ENCODE assay signal across 1 cellular context in genomic region chr6:142146828-142147662, GRCh38.
A peak's percentile ranks its signal among the peaks of the same experiment; 100 is the strongest.
TF ChIP-seq lines count a peak whose summit lies in the region.

TSS of gene NMBR (minus strand) at chr6:142147122. CDS start at chr6:142088658, 58,464 bp downstream.
A gene with protein sequence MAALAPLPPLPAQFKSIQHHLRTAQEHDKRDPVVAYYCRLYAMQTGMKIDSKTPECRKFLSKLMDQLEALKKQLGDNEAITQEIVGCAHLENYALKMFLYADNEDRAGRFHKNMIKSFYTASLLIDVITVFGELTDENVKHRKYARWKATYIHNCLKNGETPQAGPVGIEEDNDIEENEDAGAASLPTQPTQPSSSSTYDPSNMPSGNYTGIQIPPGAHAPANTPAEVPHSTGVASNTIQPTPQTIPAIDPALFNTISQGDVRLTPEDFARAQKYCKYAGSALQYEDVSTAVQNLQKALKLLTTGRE (plus strand): TSS chr6:142147263. CDS start chr6:142147288, 25 bp downstream.

TF ChIP-seq in K562, 482 proteins besides CTCF, POLR2A, EP300 and RAD21 (continued from another document and continues in another):
- TF ChIP-seq, protein P1, sequence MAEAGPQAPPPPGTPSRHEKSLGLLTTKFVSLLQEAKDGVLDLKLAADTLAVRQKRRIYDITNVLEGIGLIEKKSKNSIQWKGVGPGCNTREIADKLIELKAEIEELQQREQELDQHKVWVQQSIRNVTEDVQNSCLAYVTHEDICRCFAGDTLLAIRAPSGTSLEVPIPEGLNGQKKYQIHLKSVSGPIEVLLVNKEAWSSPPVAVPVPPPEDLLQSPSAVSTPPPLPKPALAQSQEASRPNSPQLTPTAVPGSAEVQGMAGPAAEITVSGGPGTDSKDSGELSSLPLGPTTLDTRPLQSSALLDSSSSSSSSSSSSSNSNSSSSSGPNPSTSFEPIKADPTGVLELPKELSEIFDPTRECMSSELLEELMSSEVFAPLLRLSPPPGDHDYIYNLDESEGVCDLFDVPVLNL (CRISPR knock-in tag; IDR thresholded peaks at IDR 0.05; ENCODE audit: low read depth): no peak
- TF ChIP-seq ZBTB34 (CRISPR knock-in tag; IDR thresholded peaks at IDR 0.05): no peak
- no peak; the same call in 1 of the 2 replicates for TF ChIP-seq NFATC3 (IDR thresholded peaks at IDR 0.05)
- TF ChIP-seq ZNF133 (CRISPR knock-in tag; IDR thresholded peaks at IDR 0.05): no peak
- peak; percentile 75 for TF ChIP-seq HMGN3 (IDR thresholded peaks at IDR 0.05; ENCODE audit: borderline replicate concordance, extremely low read depth, insufficient read length, low read depth, low read length)
- no peak for TF ChIP-seq MEIS2 (IDR thresholded peaks at IDR 0.05; ENCODE audit: partially characterized antibody)
- TF ChIP-seq POLR2G (IDR thresholded peaks at IDR 0.05; ENCODE audit: low read depth, low read length): peak; percentile 91
- TF ChIP-seq ZBTB7A (IDR thresholded peaks at IDR 0.05; ENCODE audit: borderline replicate concordance, control insufficient read depth, low read depth, low read length): peak; percentile 90
- TF ChIP-seq XRCC5 (IDR thresholded peaks at IDR 0.05; ENCODE audit: low read depth, low read length): peak; percentile 96
- no peak for TF ChIP-seq HDAC3 (IDR thresholded peaks at IDR 0.05; ENCODE audit: borderline replicate concordance, partially characterized antibody)
- TF ChIP-seq CHCHD3 (CRISPR knock-in tag; IDR thresholded peaks at IDR 0.05): no peak
- TF ChIP-seq, protein P2, sequence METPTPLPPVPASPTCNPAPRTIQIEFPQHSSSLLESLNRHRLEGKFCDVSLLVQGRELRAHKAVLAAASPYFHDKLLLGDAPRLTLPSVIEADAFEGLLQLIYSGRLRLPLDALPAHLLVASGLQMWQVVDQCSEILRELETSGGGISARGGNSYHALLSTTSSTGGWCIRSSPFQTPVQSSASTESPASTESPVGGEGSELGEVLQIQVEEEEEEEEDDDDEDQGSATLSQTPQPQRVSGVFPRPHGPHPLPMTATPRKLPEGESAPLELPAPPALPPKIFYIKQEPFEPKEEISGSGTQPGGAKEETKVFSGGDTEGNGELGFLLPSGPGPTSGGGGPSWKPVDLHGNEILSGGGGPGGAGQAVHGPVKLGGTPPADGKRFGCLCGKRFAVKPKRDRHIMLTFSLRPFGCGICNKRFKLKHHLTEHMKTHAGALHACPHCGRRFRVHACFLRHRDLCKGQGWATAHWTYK (CRISPR knock-in tag; IDR thresholded peaks at IDR 0.05): peak; percentile 16; the same call in 1 of the 2 replicates
- no peak for TF ChIP-seq HSF4 (CRISPR knock-in tag; IDR thresholded peaks at IDR 0.05; ENCODE audit: borderline replicate concordance)
- peak; percentile 85 for TF ChIP-seq KDM5B (IDR thresholded peaks at IDR 0.05; ENCODE audit: insufficient replicate concordance, low read depth, low read length)
- peak; percentile 73 for TF ChIP-seq ASH1L (IDR thresholded peaks at IDR 0.05; ENCODE audit: borderline replicate concordance, low read depth, partially characterized antibody)
- TF ChIP-seq GTF3C2 (IDR thresholded peaks at IDR 0.05; ENCODE audit: borderline replicate concordance, extremely low read depth, insufficient read length): no peak
- TF ChIP-seq, protein P3, sequence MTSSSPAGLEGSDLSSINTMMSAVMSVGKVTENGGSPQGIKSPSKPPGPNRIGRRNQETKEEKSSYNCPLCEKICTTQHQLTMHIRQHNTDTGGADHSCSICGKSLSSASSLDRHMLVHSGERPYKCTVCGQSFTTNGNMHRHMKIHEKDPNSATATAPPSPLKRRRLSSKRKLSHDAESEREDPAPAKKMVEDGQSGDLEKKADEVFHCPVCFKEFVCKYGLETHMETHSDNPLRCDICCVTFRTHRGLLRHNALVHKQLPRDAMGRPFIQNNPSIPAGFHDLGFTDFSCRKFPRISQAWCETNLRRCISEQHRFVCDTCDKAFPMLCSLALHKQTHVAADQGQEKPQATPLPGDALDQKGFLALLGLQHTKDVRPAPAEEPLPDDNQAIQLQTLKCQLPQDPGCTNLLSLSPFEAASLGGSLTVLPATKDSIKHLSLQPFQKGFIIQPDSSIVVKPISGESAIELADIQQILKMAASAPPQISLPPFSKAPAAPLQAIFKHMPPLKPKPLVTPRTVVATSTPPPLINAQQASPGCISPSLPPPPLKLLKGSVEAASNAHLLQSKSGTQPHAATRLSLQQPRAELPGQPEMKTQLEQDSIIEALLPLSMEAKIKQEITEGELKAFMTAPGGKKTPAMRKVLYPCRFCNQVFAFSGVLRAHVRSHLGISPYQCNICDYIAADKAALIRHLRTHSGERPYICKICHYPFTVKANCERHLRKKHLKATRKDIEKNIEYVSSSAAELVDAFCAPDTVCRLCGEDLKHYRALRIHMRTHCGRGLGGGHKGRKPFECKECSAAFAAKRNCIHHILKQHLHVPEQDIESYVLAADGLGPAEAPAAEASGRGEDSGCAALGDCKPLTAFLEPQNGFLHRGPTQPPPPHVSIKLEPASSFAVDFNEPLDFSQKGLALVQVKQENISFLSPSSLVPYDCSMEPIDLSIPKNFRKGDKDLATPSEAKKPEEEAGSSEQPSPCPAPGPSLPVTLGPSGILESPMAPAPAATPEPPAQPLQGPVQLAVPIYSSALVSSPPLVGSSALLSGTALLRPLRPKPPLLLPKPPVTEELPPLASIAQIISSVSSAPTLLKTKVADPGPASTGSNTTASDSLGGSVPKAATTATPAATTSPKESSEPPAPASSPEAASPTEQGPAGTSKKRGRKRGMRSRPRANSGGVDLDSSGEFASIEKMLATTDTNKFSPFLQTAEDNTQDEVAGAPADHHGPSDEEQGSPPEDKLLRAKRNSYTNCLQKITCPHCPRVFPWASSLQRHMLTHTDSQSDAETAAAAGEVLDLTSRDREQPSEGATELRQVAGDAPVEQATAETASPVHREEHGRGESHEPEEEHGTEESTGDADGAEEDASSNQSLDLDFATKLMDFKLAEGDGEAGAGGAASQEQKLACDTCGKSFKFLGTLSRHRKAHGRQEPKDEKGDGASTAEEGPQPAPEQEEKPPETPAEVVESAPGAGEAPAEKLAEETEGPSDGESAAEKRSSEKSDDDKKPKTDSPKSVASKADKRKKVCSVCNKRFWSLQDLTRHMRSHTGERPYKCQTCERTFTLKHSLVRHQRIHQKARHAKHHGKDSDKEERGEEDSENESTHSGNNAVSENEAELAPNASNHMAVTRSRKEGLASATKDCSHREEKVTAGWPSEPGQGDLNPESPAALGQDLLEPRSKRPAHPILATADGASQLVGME (CRISPR knock-in tag; IDR thresholded peaks at IDR 0.05): no peak
- no peak for TF ChIP-seq CBFA2T2 (conservative IDR thresholded peaks at IDR 0.05)
- no peak for TF ChIP-seq ZNF140 (CRISPR knock-in tag; IDR thresholded peaks at IDR 0.05)
- no peak for TF ChIP-seq ZNF175 (CRISPR knock-in tag; IDR thresholded peaks at IDR 0.05; ENCODE audit: low read depth)
- no peak for TF ChIP-seq CBX2 (IDR thresholded peaks at IDR 0.05; ENCODE audit: insufficient read depth, low read length, poor library complexity, severe bottlenecking)
- TF ChIP-seq MEF2A (IDR thresholded peaks at IDR 0.05; ENCODE audit: control insufficient read depth, low read depth, low read length): no peak
- TF ChIP-seq PREB (CRISPR knock-in tag; IDR thresholded peaks at IDR 0.05): no peak
- peak; percentile 93 for TF ChIP-seq SUPT5H (IDR thresholded peaks at IDR 0.05)
- TF ChIP-seq CREM (IDR thresholded peaks at IDR 0.05; ENCODE audit: low read depth): peak; percentile 89
- TF ChIP-seq, protein P4, sequence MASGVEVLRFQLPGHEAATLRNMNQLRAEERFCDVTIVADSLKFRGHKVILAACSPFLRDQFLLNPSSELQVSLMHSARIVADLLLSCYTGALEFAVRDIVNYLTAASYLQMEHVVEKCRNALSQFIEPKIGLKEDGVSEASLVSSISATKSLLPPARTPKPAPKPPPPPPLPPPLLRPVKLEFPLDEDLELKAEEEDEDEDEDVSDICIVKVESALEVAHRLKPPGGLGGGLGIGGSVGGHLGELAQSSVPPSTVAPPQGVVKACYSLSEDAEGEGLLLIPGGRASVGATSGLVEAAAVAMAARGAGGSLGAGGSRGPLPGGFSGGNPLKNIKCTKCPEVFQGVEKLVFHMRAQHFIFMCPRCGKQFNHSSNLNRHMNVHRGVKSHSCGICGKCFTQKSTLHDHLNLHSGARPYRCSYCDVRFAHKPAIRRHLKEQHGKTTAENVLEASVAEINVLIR (CRISPR knock-in tag; IDR thresholded peaks at IDR 0.05): no peak
- TF ChIP-seq ZNF431 (CRISPR knock-in tag; IDR thresholded peaks at IDR 0.05): peak; percentile 10; the same call in 1 of the 2 replicates
- no peak for TF ChIP-seq ZSCAN32 (CRISPR knock-in tag; IDR thresholded peaks at IDR 0.05)
- no peak for TF ChIP-seq ZNF444 (CRISPR knock-in tag; IDR thresholded peaks at IDR 0.05)
- TF ChIP-seq TARDBP (IDR thresholded peaks at IDR 0.05): peak; percentile 89; the same call in 1 of the 2 replicates
- TF ChIP-seq, protein P5, sequence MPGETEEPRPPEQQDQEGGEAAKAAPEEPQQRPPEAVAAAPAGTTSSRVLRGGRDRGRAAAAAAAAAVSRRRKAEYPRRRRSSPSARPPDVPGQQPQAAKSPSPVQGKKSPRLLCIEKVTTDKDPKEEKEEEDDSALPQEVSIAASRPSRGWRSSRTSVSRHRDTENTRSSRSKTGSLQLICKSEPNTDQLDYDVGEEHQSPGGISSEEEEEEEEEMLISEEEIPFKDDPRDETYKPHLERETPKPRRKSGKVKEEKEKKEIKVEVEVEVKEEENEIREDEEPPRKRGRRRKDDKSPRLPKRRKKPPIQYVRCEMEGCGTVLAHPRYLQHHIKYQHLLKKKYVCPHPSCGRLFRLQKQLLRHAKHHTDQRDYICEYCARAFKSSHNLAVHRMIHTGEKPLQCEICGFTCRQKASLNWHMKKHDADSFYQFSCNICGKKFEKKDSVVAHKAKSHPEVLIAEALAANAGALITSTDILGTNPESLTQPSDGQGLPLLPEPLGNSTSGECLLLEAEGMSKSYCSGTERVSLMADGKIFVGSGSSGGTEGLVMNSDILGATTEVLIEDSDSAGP (CRISPR knock-in tag; IDR thresholded peaks at IDR 0.05): 0 out of 2 replicates have a peak, but pooled peaks have one; percentile 27
- TF ChIP-seq ARNT (IDR thresholded peaks at IDR 0.05): peak; percentile 84 to 91; a peak in 3 of 4 replicates
- TF ChIP-seq, protein P6, sequence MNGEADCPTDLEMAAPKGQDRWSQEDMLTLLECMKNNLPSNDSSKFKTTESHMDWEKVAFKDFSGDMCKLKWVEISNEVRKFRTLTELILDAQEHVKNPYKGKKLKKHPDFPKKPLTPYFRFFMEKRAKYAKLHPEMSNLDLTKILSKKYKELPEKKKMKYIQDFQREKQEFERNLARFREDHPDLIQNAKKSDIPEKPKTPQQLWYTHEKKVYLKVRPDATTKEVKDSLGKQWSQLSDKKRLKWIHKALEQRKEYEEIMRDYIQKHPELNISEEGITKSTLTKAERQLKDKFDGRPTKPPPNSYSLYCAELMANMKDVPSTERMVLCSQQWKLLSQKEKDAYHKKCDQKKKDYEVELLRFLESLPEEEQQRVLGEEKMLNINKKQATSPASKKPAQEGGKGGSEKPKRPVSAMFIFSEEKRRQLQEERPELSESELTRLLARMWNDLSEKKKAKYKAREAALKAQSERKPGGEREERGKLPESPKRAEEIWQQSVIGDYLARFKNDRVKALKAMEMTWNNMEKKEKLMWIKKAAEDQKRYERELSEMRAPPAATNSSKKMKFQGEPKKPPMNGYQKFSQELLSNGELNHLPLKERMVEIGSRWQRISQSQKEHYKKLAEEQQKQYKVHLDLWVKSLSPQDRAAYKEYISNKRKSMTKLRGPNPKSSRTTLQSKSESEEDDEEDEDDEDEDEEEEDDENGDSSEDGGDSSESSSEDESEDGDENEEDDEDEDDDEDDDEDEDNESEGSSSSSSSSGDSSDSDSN (IDR thresholded peaks at IDR 0.05; ENCODE audit: borderline replicate concordance in 1 of 2, low read depth in 2 of 2, low read length in 2 of 2): no peak
- TF ChIP-seq ZNF324 (CRISPR knock-in tag; IDR thresholded peaks at IDR 0.05): no peak
- no peak for TF ChIP-seq FOS (IDR thresholded peaks at IDR 0.05; ENCODE audit: extremely low read depth, insufficient read length)
- 0 out of 2 replicates have a peak, but pooled peaks have one; percentile 25 for TF ChIP-seq ZBTB2 (IDR thresholded peaks at IDR 0.05)
